In the genomic region with DNA sequence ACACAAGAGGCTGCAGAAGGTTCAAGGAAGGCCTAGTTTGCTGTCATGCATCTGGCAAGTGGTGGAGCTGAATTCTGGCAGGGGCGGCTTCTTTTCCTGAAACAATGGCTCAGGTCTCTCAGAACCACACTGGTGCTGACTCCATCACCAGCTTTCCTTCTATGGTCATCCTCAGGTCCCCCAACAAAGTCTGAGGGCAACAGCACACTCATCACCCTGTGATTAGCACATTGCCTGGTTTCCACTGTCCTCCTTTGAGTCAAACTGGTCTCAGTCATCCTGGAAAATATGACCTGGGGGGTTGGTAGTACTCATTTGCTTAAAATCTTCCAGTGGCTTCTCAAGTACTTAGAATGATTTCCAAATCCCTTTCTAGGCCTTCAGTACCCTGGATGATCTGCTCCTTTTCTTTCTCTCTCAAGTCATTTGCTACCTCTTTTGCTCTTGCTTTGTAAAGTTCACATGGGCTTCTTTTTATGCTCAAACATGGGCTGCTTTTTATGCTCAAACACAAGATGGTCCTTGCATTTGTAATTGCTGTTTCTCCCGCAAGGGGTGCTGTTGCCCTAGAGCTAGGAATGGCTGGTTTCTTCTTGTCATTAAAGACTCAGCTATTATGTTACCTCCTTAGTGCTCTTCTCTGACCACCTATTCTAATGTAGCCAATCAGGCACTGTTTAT, we compare ENCODE assay signal across 11 cellular contexts.
DNase-seq lines count a peak whose midpoint lies in the region; ATAC-seq, FAIRE-seq and TF ChIP-seq lines count a peak whose summit lies in the region.
"Had no signal": no experiment of that assay in that cellular context is flagged by ENCODE, and none has a peak within 500 bp of the region (broad histone marks: within the 10 kb centered on the region; RNA-seq: fewer than 3 reads in every experiment).

No MANE protein-coding gene starts in this region.

- no peak for FAIRE-seq in GM12892 (lab: Jason Lieb, UNC)

- H3K4me1 Mint-ChIP-seq in mesothelial cell of epicardium, result no peaks in the 10 kb centered on the region

- DNase-seq in A673 (ENCODE audit: low spot score) (peak; percentile 15), OCI-LY7 (ENCODE audit: low spot score) (peak; percentile 6), epithelial cell of proximal tubule (ENCODE audit: low read depth) (no peak), GM12892 (ENCODE audit: insufficient read length) (no peak), lower lobe of right lung (no peak), mesothelial cell of epicardium (ENCODE audit: low spot score in 2 of 2, unreplicated experiment in 2 of 2) (no peak)
- DNase-seq: amygdala; CD4-positive, alpha-beta T cell had no signal

- H3K4me2 ChIP-seq in OCI-LY7 (ENCODE audit: low read length), result no peak overlapping the region

- POLR2A ChIA-PET in A673 (lab: Charles Lee; ENCODE audit: low non-redundant PET), result no interaction called here
- POLR2A ChIA-PET in OCI-LY7 (lab: Charles Lee), result no interaction called here

- intact Hi-C loops in A673 (cut with micrococcal nuclease; ENCODE audit: unreplicated experiment) (no loop called here), OCI-LY7 (cut with micrococcal nuclease; ENCODE audit: unreplicated experiment) (no loop called here), lower lobe of right lung (cut with DNase I) (no loop called here)

- H3K27ac Mint-ChIP-seq in mesothelial cell of epicardium, result no peak overlapping the region
- H3K27ac Mint-ChIP-seq: CD4-positive, alpha-beta T cell had no signal

- H3K36me3 Mint-ChIP-seq in mesothelial cell of epicardium, result no peaks in the 10 kb centered on the region

- H3K4me1 ChIP-seq in A673 (ENCODE audit: insufficient read depth, low read length, poor library complexity, severe bottlenecking), result no peaks in the 10 kb centered on the region
- H3K4me1 ChIP-seq in OCI-LY7 (ENCODE audit: insufficient read depth, low read length, poor library complexity, severe bottlenecking), result no peaks in the 10 kb centered on the region
- H3K4me1 ChIP-seq in lower lobe of right lung, result no peaks in the 10 kb centered on the region

- no peaks in the 10 kb centered on the region for H3K27me3 Mint-ChIP-seq in mesothelial cell of epicardium (ENCODE audit: low read depth)
- H3K27me3 Mint-ChIP-seq: CD4-positive, alpha-beta T cell had no signal

- H3K9me2 ChIP-seq in OCI-LY7 (ENCODE audit: insufficient read depth, low read length), result no peaks in the 10 kb centered on the region

- no TSS peak for BruUV-seq in A673 (replicated peaks; lab: Mats Ljungman, UMichigan)
- BruUV-seq in OCI-LY7 (replicated peaks; lab: Mats Ljungman, UMichigan), result no TSS peak

- H3K9me3 Mint-ChIP-seq in mesothelial cell of epicardium, result peaks cover 15% of the 10 kb centered on the region

- no peaks in the 10 kb centered on the region for H3K9me3 ChIP-seq in A673 (ENCODE audit: low read depth, low read length, poor library complexity, severe bottlenecking)
- H3K9me3 ChIP-seq in OCI-LY7 (ENCODE audit: low read length), result no peaks in the 10 kb centered on the region
- no peaks in the 10 kb centered on the region for H3K9me3 ChIP-seq in lower lobe of right lung

- H3K36me3 ChIP-seq in A673 (ENCODE audit: insufficient read depth, low read length, poor library complexity, severe bottlenecking) (no peaks in the 10 kb centered on the region), OCI-LY7 (ENCODE audit: insufficient read depth, low read length) (no peaks in the 10 kb centered on the region), lower lobe of right lung (no peaks in the 10 kb centered on the region)

- TF ChIP-seq POLR2A in GM12892 (IDR thresholded peaks at IDR 0.05; ENCODE audit: low read depth, low read length), result no peak

- ATAC-seq in GM21526 (IDR thresholded peaks at IDR 0.05; ENCODE audit: low FRiP score, unreplicated experiment) (peak; percentile 66), HG03280 (IDR thresholded peaks at IDR 0.05; ENCODE audit: unreplicated experiment) (no peak), lower lobe of right lung (no peak)

- no peak overlapping the region for H3K4me3 Mint-ChIP-seq in mesothelial cell of epicardium
- H3K4me3 Mint-ChIP-seq: CD4-positive, alpha-beta T cell had no signal

- no peaks in the 10 kb centered on the region for H4K20me1 ChIP-seq in OCI-LY7 (ENCODE audit: insufficient read depth, low read length)

- no peak overlapping the region for H2AFZ ChIP-seq in OCI-LY7 (ENCODE audit: low read length)

- CTCF ChIA-PET in A673 (lab: Charles Lee) (interaction anchor here (0.6 to 0.9 kb wide), 2 partner anchors 14 to 774 kb away, joined by 3 to 5 read pairs; no protein-coding TSS in a partner anchor), OCI-LY7 (lab: Charles Lee; ENCODE audit: unreplicated experiment) (no interaction called here)

- H3K27ac ChIP-seq in A673 (ENCODE audit: low read depth, low read length, poor library complexity, severe bottlenecking) (no peak overlapping the region), OCI-LY7 (ENCODE audit: low read depth, low read length, poor library complexity, severe bottlenecking) (no peak overlapping the region), lower lobe of right lung (no peak overlapping the region)
- H3K27ac ChIP-seq: RWPE1 had no signal

- H3K4me3 ChIP-seq in A673 (ENCODE audit: low read depth, low read length, poor library complexity, severe bottlenecking) (no peak overlapping the region), OCI-LY7 (ENCODE audit: low read depth, low read length, poor library complexity, severe bottlenecking) (no peak overlapping the region), epithelial cell of proximal tubule (ENCODE audit: low read depth, low read length) (no peak overlapping the region), lower lobe of right lung (no peak overlapping the region)

- TF ChIP-seq CTCF in A673 (conservative IDR thresholded peaks at IDR 0.05; ENCODE audit: low read depth, low read length) (peak; percentile 60), OCI-LY7 (conservative IDR thresholded peaks at IDR 0.05; ENCODE audit: low read length) (peak; percentile 70), epithelial cell of proximal tubule (conservative IDR thresholded peaks at IDR 0.05; ENCODE audit: low read depth, low read length) (peak; percentile 46), lower lobe of right lung (IDR thresholded peaks at IDR 0.05) (no peak), mesothelial cell of epicardium (IDR thresholded peaks at IDR 0.05; ENCODE audit: unreplicated experiment) (no peak)

- H3K27me3 ChIP-seq in A673 (replicated peaks; ENCODE audit: insufficient read depth, low read depth, low read length, poor library complexity) (no peaks in the 10 kb centered on the region), lower lobe of right lung (ENCODE audit: low read depth) (no peaks in the 10 kb centered on the region)

- H3K79me2 ChIP-seq in OCI-LY7 (ENCODE audit: insufficient read depth, low read depth, low read length), result no peaks in the 10 kb centered on the region

Comparison
In these comparisons a context has a peak if more than half of its experiments do, and no peak if none do; other contexts are left out.
1. DNase-seq: peak in A673 (single experiment) and OCI-LY7 (single experiment); none in epithelial cell of proximal tubule (single experiment), GM12892 (single experiment), lower lobe of right lung (single experiment) and mesothelial cell of epicardium (0 of 2).
2. CTCF ChIP-seq: peak in A673 (single experiment), OCI-LY7 (single experiment) and epithelial cell of proximal tubule (single experiment); none in lower lobe of right lung (single experiment) and mesothelial cell of epicardium (single experiment).